In genomic region chr4:52372269-52372668, GRCh38 we compare ENCODE assay signal across 15 cellular contexts.
DNase-seq lines count a peak whose midpoint lies in the region; ATAC-seq and TF ChIP-seq lines count a peak whose summit lies in the region.
"Had no signal": no experiment of that assay in that cellular context is flagged by ENCODE, and none has a peak within 500 bp of the region (broad histone marks: within the 10 kb centered on the region; RNA-seq: fewer than 3 reads in every experiment).

No MANE protein-coding gene starts in this region.

- H3K9me3 ChIP-seq in hepatocyte (ENCODE audit: low read depth), result no peaks in the 10 kb centered on the region
- H3K9me3 ChIP-seq: A549, BE2C, Caco-2 had no signal

- H3K4me3 ChIP-seq in hepatocyte, result no peak overlapping the region
- H3K4me3 ChIP-seq: A549, GM12878, GM23248, K562 had no signal

- H3K36me3 ChIP-seq in hepatocyte (replicated peaks; ENCODE audit: insufficient read depth, low read depth), result no peaks in the 10 kb centered on the region
- H3K36me3 ChIP-seq: BE2C had no signal

- no peak for ATAC-seq in HG02678 (IDR thresholded peaks at IDR 0.05; ENCODE audit: unreplicated experiment)
- ATAC-seq: A549, GM12878, K562 had no signal

- no peaks in the 10 kb centered on the region for H3K79me2 ChIP-seq in hepatocyte

- H3K4me1 ChIP-seq in hepatocyte (ENCODE audit: insufficient read depth), result peaks cover 6% of the 10 kb centered on the region
- H3K4me1 ChIP-seq: A549, BE2C had no signal

- H2AFZ ChIP-seq in hepatocyte, result no peak overlapping the region
- H2AFZ ChIP-seq: GM23248 had no signal

- no peak overlapping the region for H3K4me2 ChIP-seq in hepatocyte
- H3K4me2 ChIP-seq: A549 had no signal

- TF ChIP-seq CTCF in hepatocyte (IDR thresholded peaks at IDR 0.05; ENCODE audit: poor library complexity), result no peak

- H3K27me3 ChIP-seq in hepatocyte, result no peaks in the 10 kb centered on the region
- H3K27me3 ChIP-seq: BE2C had no signal

- POLR2A ChIA-PET in HEK293T (lab: Yijun Ruan, JAX), result no interaction called here

- DNase-seq in DMS79 treated with DMSO at 0.1 percent for 48 hours (lab: John Stamatoyannopoulos, UW) (peak; percentile 39), HEK293T (ENCODE audit: extremely low spot score) (no peak), hepatocyte (ENCODE audit: low spot score) (no peak), MV-4-11 (lab: John Stamatoyannopoulos, UW) (no peak), NCI-H69 (lab: John Stamatoyannopoulos, UW) (no peak), KBM-7 (no peak)
- DNase-seq: BE2C; Caco-2; CD8-positive, alpha-beta memory T cell; GM23248; H7 had no signal

- CTCF ChIA-PET in HEK293T (lab: Yijun Ruan, JAX), result no interaction called here

- no peaks in the 10 kb centered on the region for H3K9me2 ChIP-seq in hepatocyte (replicated peaks; ENCODE audit: insufficient read depth)

- in situ Hi-C loops in KBM-7 (cut with MboI; ENCODE audit: low pct_unique_long_range_greater_than_20kb, low sequenced_read_pairs), result no loop called here

- peak overlapping the region; percentile 7 for H3K27ac ChIP-seq in hepatocyte
- H3K27ac ChIP-seq: A549, GM23248 had no signal

- no peaks in the 10 kb centered on the region for H4K20me1 ChIP-seq in hepatocyte (ENCODE audit: insufficient read depth, poor library complexity, severe bottlenecking)

TF ChIP-seq in HEK293T, 16 proteins besides CTCF, POLR2A, EP300 and RAD21:
- TF ChIP-seq ARNT (IDR thresholded peaks at IDR 0.05) (no peak), HDGF (IDR thresholded peaks at IDR 0.05; ENCODE audit: borderline replicate concordance) (no peak), FOXK2 (IDR thresholded peaks at IDR 0.05) (no peak), PKNOX1 (IDR thresholded peaks at IDR 0.05) (peak; percentile 91), L3MBTL2 (conservative IDR thresholded peaks at IDR 0.05) (no peak), ZNF384 (IDR thresholded peaks at IDR 0.05) (peak; percentile 61; the same call in 1 of the 2 replicates), CTBP1 (IDR thresholded peaks at IDR 0.05; ENCODE audit: borderline replicate concordance) (peak; percentile 87), LEF1 (IDR thresholded peaks at IDR 0.05; ENCODE audit: borderline replicate concordance) (no peak), BHLHE40 (IDR thresholded peaks at IDR 0.05; ENCODE audit: borderline replicate concordance) (no peak), FOXM1 (IDR thresholded peaks at IDR 0.05; ENCODE audit: borderline replicate concordance) (no peak)
TF ChIP-seq in HEK293T: peak in this region for 3.
